ENCODE assay signal across 8 cellular contexts in the genomic region with DNA sequence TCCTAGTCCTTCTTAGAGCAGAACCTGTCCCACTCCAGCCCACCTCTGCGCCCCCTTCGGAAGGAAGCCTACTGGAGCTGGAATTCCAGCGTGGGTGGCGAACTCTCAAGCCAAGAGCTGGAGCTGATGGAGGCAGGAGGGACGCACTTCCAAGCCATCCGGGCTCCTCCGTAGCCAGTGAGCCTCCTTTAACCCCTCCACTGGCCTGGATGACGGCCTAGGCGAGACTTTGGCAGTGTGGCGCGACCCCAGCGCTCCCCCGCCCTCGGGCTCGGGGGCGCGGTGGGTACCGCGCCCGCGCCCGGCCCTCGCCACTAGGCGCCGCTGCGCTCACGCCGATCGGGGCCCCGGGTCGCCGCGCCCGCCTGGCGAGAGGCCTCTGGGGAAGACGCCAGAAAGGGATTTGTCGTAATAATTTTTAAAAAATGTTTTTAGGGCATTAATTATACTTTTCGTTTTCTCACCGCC. TPM values are rescaled to one million over a fixed set of nuclear protein-coding genes. Genes with fewer than 3 reads are reported as not detected.
DNase-seq lines count a peak whose midpoint lies in the region; ATAC-seq and TF ChIP-seq lines count a peak whose summit lies in the region.

No MANE protein-coding gene starts in this region.

- peak; percentile 76 for ATAC-seq in left colon
- ATAC-seq in HG03045 (IDR thresholded peaks at IDR 0.05; ENCODE audit: unreplicated experiment) = no peak

- DNase-seq in AG20443 (ENCODE audit: low spot score) (peak; percentile 83), H7 (peak; percentile 93), astrocyte of the spinal cord (ENCODE audit: low read depth, low spot score) (no peak), left colon (peak in 1 of 2 donors; percentile 29), islet precursor cell (no peak), CD1c-positive myeloid dendritic cell (ENCODE audit: extremely low spot score) (no peak)
- DNase-seq in activated CD4-positive, alpha-beta T cell treated with anti-CD3 and anti-CD28 coated beads, Interleukin-2, amount 50 U/mL, for 1 hour = no peak

- peak; percentile 50 for TF ChIP-seq CTCF in astrocyte of the spinal cord (IDR thresholded peaks at IDR 0.05; ENCODE audit: low read depth, low read length)

- intact Hi-C loops in left colon (cut with DNase I, micrococcal nuclease) = no loop called here

- in situ Hi-C loops in astrocyte of the spinal cord (cut with HindIII; ENCODE audit: low sequenced_read_pairs) = no loop called here

- H3K36me3 ChIP-seq in H7 (replicated peaks; ENCODE audit: control insufficient read depth, insufficient read depth, low read length) = no peaks in the 10 kb centered on the region

- peaks cover 99% of the 10 kb centered on the region for H3K27me3 ChIP-seq in H7 (ENCODE audit: control insufficient read depth, insufficient read depth, low read length)

- peak overlapping the region; percentile 19; the same call in 1 of the 2 replicates for H3K4me3 ChIP-seq in H7 (ENCODE audit: insufficient read depth, low read depth, low read length)
- no peak overlapping the region for H3K4me3 ChIP-seq in astrocyte of the spinal cord (ENCODE audit: low read depth, low read length)

RNA-seq across cellular contexts. Expression of a gene that starts 5.1 kb away (rescaled TPM):
- total RNA-seq in H7 (2014; rRNA removed; shearing (Covaris generic)) = not detected in 2 replicates
- total RNA-seq in left colon = under 1 TPM in 1 of 2 donors, not detected in 1; 0.31 TPM

Comparison
In these comparisons a context has a peak if more than half of its experiments do, and no peak if none do; other contexts are left out.
1. DNase-seq: peak in AG20443 (single experiment) and H7 (single experiment); none in astrocyte of the spinal cord (single experiment), islet precursor cell (single experiment), CD1c-positive myeloid dendritic cell (single experiment) and activated CD4-positive, alpha-beta T cell treated with anti-CD3 and anti-CD28 coated beads, Interleukin-2, amount 50 U/mL, for 1 hour (single experiment).